2 cellular contexts compared by ENCODE assay signal in the genomic region with DNA sequence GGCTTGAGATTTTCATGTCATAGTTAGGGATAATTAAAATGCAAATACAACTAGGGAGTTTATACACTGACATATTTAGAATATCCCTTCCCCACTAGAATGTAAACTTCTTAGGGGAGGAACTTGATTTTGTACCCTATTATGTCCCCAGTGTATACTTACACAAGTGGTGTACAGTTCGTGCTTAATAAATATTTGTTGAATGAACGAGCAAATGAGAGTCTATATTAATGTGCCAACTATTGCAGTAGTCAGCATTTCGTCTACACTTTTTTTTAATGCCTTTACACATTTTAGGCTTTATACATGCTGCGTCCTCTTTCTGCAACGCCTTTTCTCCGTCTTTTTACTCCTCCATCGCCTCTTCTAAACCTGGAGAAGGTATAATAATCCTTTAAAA.
TF ChIP-seq lines count a peak whose summit lies in the region.

No MANE protein-coding gene starts in this region.

TF ChIP-seq in HepG2, 621 proteins besides CTCF, POLR2A, EP300 and RAD21:
- TF ChIP-seq MAFK (conservative IDR thresholded peaks at IDR 0.05 in 1 of 2, IDR thresholded peaks at IDR 0.05 in 1 of 2; ENCODE audit: low read length in 2 of 2) (peak; percentile 41 to 69), ZNF839 (CRISPR knock-in tag; IDR thresholded peaks at IDR 0.05; ENCODE audit: borderline replicate concordance) (no peak), HNF4G (IDR thresholded peaks at IDR 0.05; ENCODE audit: borderline replicate concordance, low read depth, low read length) (no peak), HNF4G (CRISPR knock-in tag; IDR thresholded peaks at IDR 0.05; ENCODE audit: borderline replicate concordance, low read depth) (no peak), MAFF (IDR thresholded peaks at IDR 0.05; ENCODE audit: low read depth, low read length) (peak; percentile 34), POLR2AphosphoS2 (IDR thresholded peaks at IDR 0.05; ENCODE audit: low read depth, low read length) (no peak), ZSCAN30 (CRISPR knock-in tag; IDR thresholded peaks at IDR 0.05) (no peak), RELA (CRISPR knock-in tag; IDR thresholded peaks at IDR 0.05) (no peak)
- TF ChIP-seq, protein P1, sequence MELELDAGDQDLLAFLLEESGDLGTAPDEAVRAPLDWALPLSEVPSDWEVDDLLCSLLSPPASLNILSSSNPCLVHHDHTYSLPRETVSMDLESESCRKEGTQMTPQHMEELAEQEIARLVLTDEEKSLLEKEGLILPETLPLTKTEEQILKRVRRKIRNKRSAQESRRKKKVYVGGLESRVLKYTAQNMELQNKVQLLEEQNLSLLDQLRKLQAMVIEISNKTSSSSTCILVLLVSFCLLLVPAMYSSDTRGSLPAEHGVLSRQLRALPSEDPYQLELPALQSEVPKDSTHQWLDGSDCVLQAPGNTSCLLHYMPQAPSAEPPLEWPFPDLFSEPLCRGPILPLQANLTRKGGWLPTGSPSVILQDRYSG (CRISPR knock-in tag; IDR thresholded peaks at IDR 0.05) = no peak
- TF ChIP-seq, protein P2, sequence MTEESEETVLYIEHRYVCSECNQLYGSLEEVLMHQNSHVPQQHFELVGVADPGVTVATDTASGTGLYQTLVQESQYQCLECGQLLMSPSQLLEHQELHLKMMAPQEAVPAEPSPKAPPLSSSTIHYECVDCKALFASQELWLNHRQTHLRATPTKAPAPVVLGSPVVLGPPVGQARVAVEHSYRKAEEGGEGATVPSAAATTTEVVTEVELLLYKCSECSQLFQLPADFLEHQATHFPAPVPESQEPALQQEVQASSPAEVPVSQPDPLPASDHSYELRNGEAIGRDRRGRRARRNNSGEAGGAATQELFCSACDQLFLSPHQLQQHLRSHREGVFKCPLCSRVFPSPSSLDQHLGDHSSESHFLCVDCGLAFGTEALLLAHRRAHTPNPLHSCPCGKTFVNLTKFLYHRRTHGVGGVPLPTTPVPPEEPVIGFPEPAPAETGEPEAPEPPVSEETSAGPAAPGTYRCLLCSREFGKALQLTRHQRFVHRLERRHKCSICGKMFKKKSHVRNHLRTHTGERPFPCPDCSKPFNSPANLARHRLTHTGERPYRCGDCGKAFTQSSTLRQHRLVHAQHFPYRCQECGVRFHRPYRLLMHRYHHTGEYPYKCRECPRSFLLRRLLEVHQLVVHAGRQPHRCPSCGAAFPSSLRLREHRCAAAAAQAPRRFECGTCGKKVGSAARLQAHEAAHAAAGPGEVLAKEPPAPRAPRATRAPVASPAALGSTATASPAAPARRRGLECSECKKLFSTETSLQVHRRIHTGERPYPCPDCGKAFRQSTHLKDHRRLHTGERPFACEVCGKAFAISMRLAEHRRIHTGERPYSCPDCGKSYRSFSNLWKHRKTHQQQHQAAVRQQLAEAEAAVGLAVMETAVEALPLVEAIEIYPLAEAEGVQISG (CRISPR knock-in tag; IDR thresholded peaks at IDR 0.05) = no peak

TF ChIP-seq in K562, 482 proteins besides CTCF, POLR2A, EP300 and RAD21:
- TF ChIP-seq C11orf30 (IDR thresholded peaks at IDR 0.05; ENCODE audit: low read depth) = 0 out of 2 replicates have a peak, but pooled peaks have one; percentile 21
- peak; percentile 62; the same call in 1 of the 2 replicates for TF ChIP-seq ZNF316 (IDR thresholded peaks at IDR 0.05)
- TF ChIP-seq, protein P3, sequence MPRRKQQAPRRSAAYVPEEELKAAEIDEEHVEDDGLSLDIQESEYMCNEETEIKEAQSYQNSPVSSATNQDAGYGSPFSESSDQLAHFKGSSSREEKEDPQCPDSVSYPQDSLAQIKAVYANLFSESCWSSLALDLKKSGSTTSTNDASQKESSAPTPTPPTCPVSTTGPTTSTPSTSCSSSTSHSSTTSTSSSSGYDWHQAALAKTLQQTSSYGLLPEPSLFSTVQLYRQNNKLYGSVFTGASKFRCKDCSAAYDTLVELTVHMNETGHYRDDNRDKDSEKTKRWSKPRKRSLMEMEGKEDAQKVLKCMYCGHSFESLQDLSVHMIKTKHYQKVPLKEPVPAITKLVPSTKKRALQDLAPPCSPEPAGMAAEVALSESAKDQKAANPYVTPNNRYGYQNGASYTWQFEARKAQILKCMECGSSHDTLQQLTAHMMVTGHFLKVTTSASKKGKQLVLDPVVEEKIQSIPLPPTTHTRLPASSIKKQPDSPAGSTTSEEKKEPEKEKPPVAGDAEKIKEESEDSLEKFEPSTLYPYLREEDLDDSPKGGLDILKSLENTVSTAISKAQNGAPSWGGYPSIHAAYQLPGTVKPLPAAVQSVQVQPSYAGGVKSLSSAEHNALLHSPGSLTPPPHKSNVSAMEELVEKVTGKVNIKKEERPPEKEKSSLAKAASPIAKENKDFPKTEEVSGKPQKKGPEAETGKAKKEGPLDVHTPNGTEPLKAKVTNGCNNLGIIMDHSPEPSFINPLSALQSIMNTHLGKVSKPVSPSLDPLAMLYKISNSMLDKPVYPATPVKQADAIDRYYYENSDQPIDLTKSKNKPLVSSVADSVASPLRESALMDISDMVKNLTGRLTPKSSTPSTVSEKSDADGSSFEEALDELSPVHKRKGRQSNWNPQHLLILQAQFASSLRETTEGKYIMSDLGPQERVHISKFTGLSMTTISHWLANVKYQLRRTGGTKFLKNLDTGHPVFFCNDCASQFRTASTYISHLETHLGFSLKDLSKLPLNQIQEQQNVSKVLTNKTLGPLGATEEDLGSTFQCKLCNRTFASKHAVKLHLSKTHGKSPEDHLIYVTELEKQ (CRISPR knock-in tag; IDR thresholded peaks at IDR 0.05) = no peak
TF ChIP-seq in K562: peak in this region for 2.
